12 cellular contexts compared by ENCODE assay signal in genomic region chr12:93318720-93319522, GRCh38. TPM values are rescaled to one million over a fixed set of nuclear protein-coding genes. Genes with fewer than 3 reads are reported as not detected.
A peak's percentile ranks its signal among the peaks of the same experiment; 100 is the strongest.
DNase-seq lines count a peak whose midpoint lies in the region; ATAC-seq and TF ChIP-seq lines count a peak whose summit lies in the region.
"Had no signal": no experiment of that assay in that cellular context is flagged by ENCODE, and none has a peak within 500 bp of the region (broad histone marks: within the 10 kb centered on the region; RNA-seq: fewer than 3 reads in every experiment).

No MANE protein-coding gene starts in this region.

- TF ChIP-seq CTCF in body of pancreas (IDR thresholded peaks at IDR 0.05) = no peak

- WGBS in body of pancreas, 2 donors = 34 to 35% methylated on average over 6 of the region's 6 CpGs

- ATAC-seq in activated CD4-positive, CD25-positive, alpha-beta regulatory T cell treated with anti-CD3 and anti-CD28 coated beads, Interleukin-2, amount 50 U/mL, for 24 hours = peak; percentile 38 to 41
- ATAC-seq in body of pancreas = peak; percentile 42
- no peak for ATAC-seq in GM19035 (IDR thresholded peaks at IDR 0.05; ENCODE audit: unreplicated experiment)
- no peak for ATAC-seq in GM19351 (IDR thresholded peaks at IDR 0.05; ENCODE audit: unreplicated experiment)
- ATAC-seq: upper lobe of right lung had no signal

- DNase-seq in activated CD4-positive, CD25-positive, alpha-beta regulatory T cell treated with anti-CD3 and anti-CD28 coated beads, Interleukin-2, amount 50 U/mL, for 72 hours = no peak
- DNase-seq in NCI-H2196 (lab: John Stamatoyannopoulos, UW; ENCODE audit: unreplicated experiment) (peak; percentile 67), body of pancreas (peak in 2 of 4 donors; percentile 5 to 9)
- no peak for DNase-seq in stimulated activated CD4-positive, alpha-beta T cell treated with anti-CD3 and anti-CD28 coated beads, Interleukin-1b, Interleukin-23, amount 100 ng/mL, for 48 hours
- no peak for DNase-seq in activated T-cell treated with anti-CD3 and anti-CD28 coated beads, Interleukin-2, amount 50 U/mL, for 1 hour
- DNase-seq: activated B cell treated with CpG ODN at 0.5 μM for 24 hours, amygdala, midbrain, upper lobe of right lung had no signal

- H3K4me3 ChIP-seq in body of pancreas = no peak overlapping the region
- H3K4me3 ChIP-seq: upper lobe of right lung had no signal

- H3K27ac ChIP-seq in body of pancreas = no peak overlapping the region
- H3K27ac ChIP-seq: upper lobe of right lung had no signal

- H3K4me1 ChIP-seq in body of pancreas = peaks cover 3% of the 10 kb centered on the region
- H3K4me1 ChIP-seq: upper lobe of right lung had no signal

- no peaks in the 10 kb centered on the region for H3K9me3 ChIP-seq in body of pancreas
- H3K9me3 ChIP-seq: upper lobe of right lung had no signal

- H3K36me3 ChIP-seq in body of pancreas (replicated peaks in 1 of 2; ENCODE audit: insufficient read depth in 1 of 2, low read depth in 2 of 2) = no peaks in the 10 kb centered on the region
- H3K36me3 ChIP-seq: upper lobe of right lung had no signal

- no peak for TF ChIP-seq POLR2A in body of pancreas (IDR thresholded peaks at IDR 0.05)

- intact Hi-C loops in body of pancreas (cut with DNase I) = no loop called here

- no peaks in the 10 kb centered on the region for H3K27me3 ChIP-seq in body of pancreas
- H3K27me3 ChIP-seq: upper lobe of right lung had no signal

RNA-seq across cellular contexts. Expression of gene NUDT4, which starts 58.8 kb away (rescaled TPM):
- total RNA-seq in body of pancreas = 10 to 100 TPM; 59.7 to 66.9 TPM

Comparison
In these comparisons a context has a peak if more than half of its experiments do, and no peak if none do; other contexts are left out.
1. ATAC-seq: peak in activated CD4-positive, CD25-positive, alpha-beta regulatory T cell treated with anti-CD3 and anti-CD28 coated beads, Interleukin-2, amount 50 U/mL, for 24 hours (2 of 2) and body of pancreas (single experiment); none in GM19035 (single experiment) and GM19351 (single experiment).